ENCODE assay signal across 10 cellular contexts in the genomic region with DNA sequence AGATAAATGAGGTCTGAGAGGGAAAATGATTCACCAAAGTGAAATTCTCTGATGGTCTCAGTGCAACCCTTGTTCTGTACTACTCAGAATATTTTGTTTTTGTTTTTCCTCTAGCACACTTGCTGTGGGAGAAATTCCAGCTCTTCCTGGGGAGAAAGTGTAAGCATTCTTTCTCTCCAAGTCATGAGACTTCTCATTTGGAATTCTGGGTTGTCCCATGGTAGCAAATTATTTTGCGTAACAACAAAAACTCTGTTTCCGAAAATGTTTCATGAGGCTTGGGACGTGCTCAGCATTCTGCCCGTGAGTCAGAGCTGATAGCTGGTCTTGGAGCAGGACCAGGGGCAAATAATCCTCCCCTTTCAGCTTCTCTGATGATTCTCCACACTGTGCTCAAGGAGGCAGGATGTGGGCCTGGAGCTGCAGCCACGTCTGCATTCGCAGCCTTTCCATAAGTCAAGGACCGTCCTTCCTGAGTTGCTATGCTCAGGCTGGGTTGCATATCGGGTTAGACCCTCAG.
DNase-seq lines count a peak whose midpoint lies in the region; ATAC-seq and TF ChIP-seq lines count a peak whose summit lies in the region.
"Had no signal": no experiment of that assay in that cellular context is flagged by ENCODE, and none has a peak within 500 bp of the region (broad histone marks: within the 10 kb centered on the region; RNA-seq: fewer than 3 reads in every experiment).

No MANE protein-coding gene starts in this region.

- in situ Hi-C loops in G401 (cut with HindIII; ENCODE audit: low sequenced_read_pairs): no loop called here

- no peaks in the 10 kb centered on the region for H3K36me3 Mint-ChIP-seq in stimulated activated effector memory CD8-positive, alpha-beta T cell treated with anti-CD3 and anti-CD28 coated beads, Interleukin-12 subunit alpha, Interleukin-12 subunit beta, amount 100 ng/mL, for 72 hours
- H3K36me3 Mint-ChIP-seq: CD8-positive, alpha-beta memory T cell; IgD-negative memory B cell had no signal

- H3K9me3 ChIP-seq in adipocyte (ENCODE audit: control insufficient read depth, low read length) (no peaks in the 10 kb centered on the region), gastroesophageal sphincter (no peaks in the 10 kb centered on the region)

- DNase-seq in AG09309 (ENCODE audit: low read depth) (peak; percentile 98), adipocyte (ENCODE audit: low read depth) (peak; percentile 96), pons (ENCODE audit: low spot score) (peak; percentile 67), retina (no peak), NCI-H146 (lab: John Stamatoyannopoulos, UW) (no peak), G401 (ENCODE audit: low spot score) (no peak)
- DNase-seq in stimulated activated effector memory CD8-positive, alpha-beta T cell treated with anti-CD3 and anti-CD28 coated beads, Interleukin-12 subunit alpha, Interleukin-12 subunit beta, amount 100 ng/mL, for 72 hours (ENCODE audit: low spot score in 2 of 2): no peak
- DNase-seq: CD8-positive, alpha-beta memory T cell had no signal

- ATAC-seq in gastroesophageal sphincter: peak; percentile 71
- ATAC-seq in stimulated activated effector memory CD8-positive, alpha-beta T cell treated with anti-CD3 and anti-CD28 coated beads, Interleukin-12 subunit alpha, Interleukin-12 subunit beta, amount 100 ng/mL, for 72 hours: no peak

- H3K27ac ChIP-seq in gastroesophageal sphincter: peak overlapping the region; percentile 63 to 91 (median 83)

- H3K27ac Mint-ChIP-seq in stimulated activated effector memory CD8-positive, alpha-beta T cell treated with anti-CD3 and anti-CD28 coated beads, Interleukin-12 subunit alpha, Interleukin-12 subunit beta, amount 100 ng/mL, for 72 hours: no peak overlapping the region
- H3K27ac Mint-ChIP-seq: CD8-positive, alpha-beta memory T cell; IgD-negative memory B cell had no signal

- no peak overlapping the region for H3K4me3 Mint-ChIP-seq in stimulated activated effector memory CD8-positive, alpha-beta T cell treated with anti-CD3 and anti-CD28 coated beads, Interleukin-12 subunit alpha, Interleukin-12 subunit beta, amount 100 ng/mL, for 72 hours
- H3K4me3 Mint-ChIP-seq: CD8-positive, alpha-beta memory T cell; IgD-negative memory B cell had no signal

- 49 to 80% methylated on average over 1 to 8 of the region's 8 CpGs for WGBS in gastroesophageal sphincter (ENCODE audit: low coverage in 1 of 2), 2 donors

- H3K4me1 ChIP-seq in adipocyte (ENCODE audit: control insufficient read depth, insufficient read depth, low read length) (peaks cover 58% of the 10 kb centered on the region), gastroesophageal sphincter (peaks cover 4 to 60% (median 38%) of the 10 kb centered on the region in 3 donors)

- H3K9ac ChIP-seq in adipocyte (ENCODE audit: low read length): peak overlapping the region; percentile 86

- H3K4me1 Mint-ChIP-seq in stimulated activated effector memory CD8-positive, alpha-beta T cell treated with anti-CD3 and anti-CD28 coated beads, Interleukin-12 subunit alpha, Interleukin-12 subunit beta, amount 100 ng/mL, for 72 hours: peaks cover 14% of the 10 kb centered on the region

- H3K27me3 ChIP-seq in adipocyte (replicated peaks; ENCODE audit: control insufficient read depth, insufficient read depth, low read length) (no peaks in the 10 kb centered on the region), gastroesophageal sphincter (no peaks in the 10 kb centered on the region)

- no peaks in the 10 kb centered on the region for H3K9me3 Mint-ChIP-seq in stimulated activated effector memory CD8-positive, alpha-beta T cell treated with anti-CD3 and anti-CD28 coated beads, Interleukin-12 subunit alpha, Interleukin-12 subunit beta, amount 100 ng/mL, for 72 hours
- H3K9me3 Mint-ChIP-seq: CD8-positive, alpha-beta memory T cell; IgD-negative memory B cell had no signal

- peak; percentile 26 to 33 for TF ChIP-seq POLR2A in gastroesophageal sphincter (IDR thresholded peaks at IDR 0.05)

- no peak overlapping the region for H3K4me3 ChIP-seq in AG09309 (ENCODE audit: control insufficient read depth, low read depth, low read length)
- no peak overlapping the region for H3K4me3 ChIP-seq in adipocyte (ENCODE audit: low read length)
- H3K4me3 ChIP-seq in gastroesophageal sphincter: no peak overlapping the region

- no peak for TF ChIP-seq CTCF in AG09309 (IDR thresholded peaks at IDR 0.05; ENCODE audit: control insufficient read depth, insufficient read depth, low read depth, low read length, missing control alignments)
- TF ChIP-seq CTCF in gastroesophageal sphincter (IDR thresholded peaks at IDR 0.05): no peak

- no peak for TF ChIP-seq EP300 in gastroesophageal sphincter (IDR thresholded peaks at IDR 0.05)

- H3K36me3 ChIP-seq in adipocyte (ENCODE audit: control insufficient read depth, insufficient read depth, low read length, severe bottlenecking): peaks cover 52% of the 10 kb centered on the region
- H3K36me3 ChIP-seq in gastroesophageal sphincter: no peaks in the 10 kb centered on the region

Comparison
In these comparisons a context has a peak if more than half of its experiments do, and no peak if none do; other contexts are left out.
1. DNase-seq: peak in AG09309 (single experiment), adipocyte (single experiment) and pons (single experiment); none in stimulated activated effector memory CD8-positive, alpha-beta T cell treated with anti-CD3 and anti-CD28 coated beads, Interleukin-12 subunit alpha, Interleukin-12 subunit beta, amount 100 ng/mL, for 72 hours (0 of 2), retina (single experiment), NCI-H146 (single experiment) and G401 (single experiment).